In genomic region chr5:174490717-174491116, GRCh38 we compare ENCODE assay signal across 23 cellular contexts.
"Had no signal": no experiment of that assay in that cellular context is flagged by ENCODE, and none has a peak within 500 bp of the region (broad histone marks: within the 10 kb centered on the region; RNA-seq: fewer than 3 reads in every experiment).

No MANE protein-coding gene starts in this region.

- ATAC-seq: foreskin keratinocyte; left cardiac atrium; lower lobe of right lung; natural killer cell treated with Interleukin-12 subunit alpha and Interleukin-12 subunit beta and Interleukin-15 and Interleukin-18, amount 100 ng/mL, for 72 hours; pancreas; right cardiac atrium had no signal

- DNase-seq: effector CD4-positive, alpha-beta T cell; endodermal cell; erythroblast; foreskin keratinocyte; head of caudate nucleus; kidney; left cardiac atrium; left ventricle myocardium inferior; lower lobe of right lung; midbrain; occipital lobe; pancreas; right cardiac atrium; small intestine; stimulated activated CD4-positive, alpha-beta T cell treated with anti-CD3 and anti-CD28 coated beads, Interleukin-12 subunit alpha, Interleukin-12 subunit beta, amount 100 ng/mL, for 4 hours; stimulated activated naive CD4-positive, alpha-beta T cell; stomach; substantia nigra; transverse colon had no signal

- H3K27me3 ChIP-seq: foreskin keratinocyte, hepatocyte, neural progenitor cell, pancreas, stomach, transverse colon had no signal

- H3K9me3 ChIP-seq: lower lobe of right lung, pancreas, stomach, thoracic aorta, transverse colon had no signal

- H3K79me2 ChIP-seq: hepatocyte had no signal

- H3K9ac ChIP-seq: neural progenitor cell had no signal

- H3K27ac ChIP-seq: foreskin keratinocyte, hepatocyte, left ventricle myocardium inferior, lower lobe of right lung, neural progenitor cell, pancreas, stomach, thoracic aorta, transverse colon had no signal

- H3K4me1 ChIP-seq: foreskin keratinocyte, left ventricle myocardium inferior, lower lobe of right lung, pancreas, stomach, transverse colon had no signal

- H3K4me2 ChIP-seq: hepatocyte, neural progenitor cell had no signal

- H3K4me3 ChIP-seq: hepatocyte, left ventricle myocardium inferior, lower lobe of right lung, neural progenitor cell, pancreas, stomach, thoracic aorta, transverse colon had no signal

- H2AFZ ChIP-seq: hepatocyte, neural progenitor cell had no signal

- H3K36me3 ChIP-seq: left ventricle myocardium inferior, lower lobe of right lung, neural progenitor cell, pancreas, stomach, thoracic aorta, transverse colon had no signal
